In genomic region chr22:41181349-41182241, GRCh38 we compare ENCODE assay signal across 11 cellular contexts. TPM values are rescaled to one million over a fixed set of nuclear protein-coding genes. Genes with fewer than 3 reads are reported as not detected.
DNase-seq lines count a peak whose midpoint lies in the region; ATAC-seq and TF ChIP-seq lines count a peak whose summit lies in the region.
"Had no signal": no experiment of that assay in that cellular context is flagged by ENCODE, and none has a peak within 500 bp of the region (broad histone marks: within the 10 kb centered on the region; RNA-seq: fewer than 3 reads in every experiment).

No MANE protein-coding gene starts in this region.

- no peak overlapping the region for H2AK9ac ChIP-seq in IMR-90 (replicated peaks; ENCODE audit: low read depth, low read length, poor library complexity)

- peaks cover 0 to 15% of the 10 kb centered on the region in 2 experiments; a peak in 2 of 4 replicates for H3K79me1 ChIP-seq in IMR-90 (ENCODE audit: low read depth in 1 of 2, low read length in 2 of 2)

- dilution Hi-C loops in IMR-90 (cut with HindIII; ENCODE audit: low sequenced_read_pairs, unreplicated experiment) = no loop called here
- dilution Hi-C loops in mammary epithelial cell (cut with HindIII; ENCODE audit: low sequenced_read_pairs) = no loop called here

- no peaks in the 10 kb centered on the region for H3K27me3 Mint-ChIP-seq in CD4-positive, alpha-beta T cell

- no peak for DNase-seq in CD4-positive, alpha-beta T cell
- peak; percentile 66 for DNase-seq in IMR-90
- peak; percentile 59 for DNase-seq in mammary epithelial cell
- peak; percentile 55 for DNase-seq in mesenteric fat pad (ENCODE audit: low spot score)
- no peak for DNase-seq in DMS79 treated with DMSO at 0.1 percent for 48 hours (lab: John Stamatoyannopoulos, UW)
- no peak for DNase-seq in NCI-H2196 (lab: John Stamatoyannopoulos, UW; ENCODE audit: unreplicated experiment)
- no peak for DNase-seq in ascending aorta (ENCODE audit: low spot score in 2 of 2)
- DNase-seq: cortex of kidney, retina, uterus had no signal

- peaks cover 3% of the 10 kb centered on the region; the same call in 1 of the 2 replicates for H3K4me1 ChIP-seq in IMR-90 (ENCODE audit: control insufficient read depth, insufficient read depth, low read length)
- peaks cover 10% of the 10 kb centered on the region for H3K4me1 ChIP-seq in mammary epithelial cell (ENCODE audit: insufficient read depth, low read length)
- no peaks in the 10 kb centered on the region for H3K4me1 ChIP-seq in ascending aorta
- H3K4me1 ChIP-seq: uterus had no signal

- no peaks in the 10 kb centered on the region for H3K4me1 Mint-ChIP-seq in CD4-positive, alpha-beta T cell (ENCODE audit: low read depth)

- H3K36me3 Mint-ChIP-seq in CD4-positive, alpha-beta T cell (ENCODE audit: low read depth) = peaks cover 38% of the 10 kb centered on the region

- no peak overlapping the region for H3K9ac ChIP-seq in IMR-90 (ENCODE audit: low read depth, low read length)
- no peak overlapping the region for H3K9ac ChIP-seq in mammary epithelial cell (ENCODE audit: insufficient read depth, low read length)

- H3K9me3 Mint-ChIP-seq in CD4-positive, alpha-beta T cell = no peaks in the 10 kb centered on the region

- no peak overlapping the region for H3K27ac ChIP-seq in CD4-positive, alpha-beta T cell (ENCODE audit: low read depth, low read length)
- H3K27ac ChIP-seq in IMR-90 (ENCODE audit: insufficient read depth, low read length) (no peak overlapping the region), mammary epithelial cell (ENCODE audit: insufficient read depth, low read depth, low read length) (no peak overlapping the region), ascending aorta (peak overlapping the region in 1 of 2 donors; percentile 40)
- H3K27ac ChIP-seq: uterus had no signal

- no peak overlapping the region for H2BK120ac ChIP-seq in IMR-90 (ENCODE audit: low read depth, low read length)

- H2BK15ac ChIP-seq in IMR-90 (ENCODE audit: low read depth, low read length) = no peak overlapping the region

- H3K79me2 ChIP-seq in mammary epithelial cell (ENCODE audit: insufficient read depth, low read length) = no peaks in the 10 kb centered on the region

- H4K20me1 ChIP-seq in IMR-90 (ENCODE audit: insufficient read depth, low read length) (peaks cover 10% of the 10 kb centered on the region; the same call in 1 of the 2 replicates), mammary epithelial cell (ENCODE audit: insufficient read depth, low read length) (no peaks in the 10 kb centered on the region)

- no peaks in the 10 kb centered on the region for H3K27me3 ChIP-seq in CD4-positive, alpha-beta T cell (ENCODE audit: control insufficient read depth, insufficient read depth, low read length)
- H3K27me3 ChIP-seq in IMR-90 (ENCODE audit: control insufficient read depth, insufficient read depth, low read length) = no peaks in the 10 kb centered on the region
- no peaks in the 10 kb centered on the region for H3K27me3 ChIP-seq in mammary epithelial cell (ENCODE audit: insufficient read depth, low read length)
- no peaks in the 10 kb centered on the region for H3K27me3 ChIP-seq in ascending aorta
- H3K27me3 ChIP-seq: uterus had no signal

- in situ Hi-C loops in IMR-90 (cut with MboI; ENCODE audit: low sequenced_read_pairs) = no loop called here
- in situ Hi-C loops in mammary epithelial cell (cut with MboI; ENCODE audit: low sequenced_read_pairs in 2 of 2) = no loop called here

- no peak overlapping the region for H2AK5ac ChIP-seq in IMR-90 (ENCODE audit: low read depth, low read length)

- H3K14ac ChIP-seq in IMR-90 (replicated peaks; ENCODE audit: low read depth, low read length) = no peak overlapping the region

- POLR2A ChIA-PET in CD4-positive, alpha-beta T cell (lab: Charles Lee) = interaction anchor here (1.4 to 1.6 kb wide), 2 partner anchors 56 to 230 kb away, joined by 3 to 4 read pairs; partner anchors contain the start of gene RBX1
- POLR2A ChIA-PET in IMR-90 (lab: Charles Lee; ENCODE audit: unreplicated experiment) = interaction anchor here (0.6 kb wide), 1 partner anchor 151 kb away, joined by 8 read pairs; no protein-coding TSS in a partner anchor

- H2BK5ac ChIP-seq in IMR-90 (ENCODE audit: low read depth, low read length, poor library complexity, severe bottlenecking) = no peak overlapping the region

- WGBS in IMR-90 (ENCODE audit: extremely low coverage in 2 of 2, insufficient read length in 1 of 2), 2 experiments = 84% methylated on average over 8 of the region's 15 CpGs; no CpG with 5 or more reads in 1 of the 2 experiments
- 23% methylated on average over 12 of the region's 15 CpGs for WGBS in mammary epithelial cell (ENCODE audit: low coverage, missing lambda C conversion rate)

- no peak overlapping the region for H2BK20ac ChIP-seq in IMR-90 (ENCODE audit: low read depth, low read length)

- TF ChIP-seq POLR2A in IMR-90 (IDR thresholded peaks at IDR 0.05; ENCODE audit: low read depth, low read length) = no peak

- peaks cover 8% of the 10 kb centered on the region; the same call in 1 of the 2 replicates for H3K9me1 ChIP-seq in IMR-90 (ENCODE audit: insufficient read depth, low read length)

- no peak overlapping the region for H3K4ac ChIP-seq in IMR-90 (ENCODE audit: low read depth, low read length)

- intact Hi-C loops in CD4-positive, alpha-beta T cell (cut with DNase I, micrococcal nuclease) = no loop called here
- intact Hi-C loops in IMR-90 (cut with micrococcal nuclease) (no loop called here), mammary epithelial cell (cut with micrococcal nuclease) (loop anchor here (5.0 kb wide), 1 partner anchor 56 kb away; no protein-coding TSS in a partner anchor), ascending aorta (cut with DNase I) (no loop called here)

- CTCF ChIA-PET in CD4-positive, alpha-beta T cell (lab: Charles Lee) = no interaction called here
- CTCF ChIA-PET in IMR-90 (lab: Yijun Ruan, JAX) (interaction anchor here (0.6 kb wide), 1 partner anchor 144 kb away, joined by 9 read pairs; no protein-coding TSS in a partner anchor), mammary epithelial cell (lab: Charles Lee; ENCODE audit: low non-redundant PET) (no interaction called here)

- no peaks in the 10 kb centered on the region for H3K9me3 ChIP-seq in CD4-positive, alpha-beta T cell (ENCODE audit: control insufficient read depth, low read length)
- H3K9me3 ChIP-seq in IMR-90 (ENCODE audit: control insufficient read depth, insufficient read depth, low read length) (no peaks in the 10 kb centered on the region), mammary epithelial cell (replicated peaks; ENCODE audit: insufficient read depth, low read length) (no peaks in the 10 kb centered on the region), ascending aorta (no peaks in the 10 kb centered on the region)
- H3K9me3 ChIP-seq: uterus had no signal

- H3K4me2 ChIP-seq in IMR-90 (ENCODE audit: low read depth, low read length) (no peak overlapping the region), mammary epithelial cell (ENCODE audit: insufficient read depth, low read depth, low read length) (no peak overlapping the region)

- BruUV-seq in IMR-90 (replicated peaks; lab: Mats Ljungman, UMichigan) (no TSS peak), mammary epithelial cell (replicated peaks; lab: Mats Ljungman, UMichigan) (no TSS peak)

- ATAC-seq in CD4-positive, alpha-beta T cell (ENCODE audit: poor library complexity) = no peak
- ATAC-seq in IMR-90 (ENCODE audit: low read depth) = peak; percentile 68
- ATAC-seq in HG03196 (IDR thresholded peaks at IDR 0.05; ENCODE audit: unreplicated experiment) = no peak

- peak overlapping the region; percentile 45 for H3K27ac Mint-ChIP-seq in CD4-positive, alpha-beta T cell

- no peak overlapping the region for H4K91ac ChIP-seq in IMR-90 (ENCODE audit: insufficient read depth, low read depth, low read length)

- no peak overlapping the region for H3K18ac ChIP-seq in IMR-90 (ENCODE audit: low read depth, low read length)

- H2AFZ ChIP-seq in IMR-90 (replicated peaks; ENCODE audit: low read length, poor library complexity) = no peak overlapping the region
- H2AFZ ChIP-seq in mammary epithelial cell (ENCODE audit: low read depth, low read length) = no peak overlapping the region

- no peak overlapping the region for H3K4me3 Mint-ChIP-seq in CD4-positive, alpha-beta T cell

- no peak overlapping the region for H3K56ac ChIP-seq in IMR-90 (ENCODE audit: extremely low read depth, insufficient read depth, low read length)

- TF ChIP-seq CTCF in CD4-positive, alpha-beta T cell (IDR thresholded peaks at IDR 0.05) = no peak
- no peak for TF ChIP-seq CTCF in IMR-90 (conservative IDR thresholded peaks at IDR 0.05; ENCODE audit: low read depth, low read length)
- TF ChIP-seq CTCF in mammary epithelial cell (conservative IDR thresholded peaks at IDR 0.05 in 1 of 2, IDR thresholded peaks at IDR 0.05 in 1 of 2; ENCODE audit: extremely low read depth in 1 of 2, insufficient read depth in 1 of 2, low read depth in 1 of 2, low read length in 2 of 2) = no peak
- TF ChIP-seq CTCF in ascending aorta (IDR thresholded peaks at IDR 0.05) = no peak

- H3K36me3 ChIP-seq in IMR-90 (ENCODE audit: control insufficient read depth, insufficient read depth, low read length) (peaks cover 30% of the 10 kb centered on the region), mammary epithelial cell (ENCODE audit: insufficient read depth, low read length) (peaks cover 12% of the 10 kb centered on the region), ascending aorta (peaks cover 24 to 25% of the 10 kb centered on the region in 2 donors)
- H3K36me3 ChIP-seq: uterus had no signal

- TF ChIP-seq RAD21 in IMR-90 (IDR thresholded peaks at IDR 0.05; ENCODE audit: low read length) = no peak

- H4K5ac ChIP-seq in IMR-90 (ENCODE audit: low read depth, low read length) = no peak overlapping the region

- no peak overlapping the region for H3K4me3 ChIP-seq in IMR-90 (ENCODE audit: insufficient read depth, low read depth, low read length)
- no peak overlapping the region for H3K4me3 ChIP-seq in mammary epithelial cell (replicated peaks in 1 of 3; ENCODE audit: insufficient read depth in 1 of 3, low read depth in 2 of 3, low read length in 3 of 3)
- no peak overlapping the region for H3K4me3 ChIP-seq in ascending aorta
- H3K4me3 ChIP-seq: uterus had no signal

- H4K8ac ChIP-seq in IMR-90 (ENCODE audit: low read depth in 2 of 2, low read length in 2 of 2) = no peak overlapping the region

- no peak overlapping the region for H3K23ac ChIP-seq in IMR-90 (ENCODE audit: low read depth, low read length)

RNA-seq across cellular contexts. Expression of gene L3MBTL2, which starts 23.5 kb away (rescaled TPM):
- 10 to 100 TPM; 16.4 to 17.5 TPM for total RNA-seq in CD4-positive, alpha-beta T cell
- total RNA-seq in IMR-90 (2012; rRNA removed) = 20.8 and 25.1 TPM in 2 replicates
- 20.6 and 23.2 TPM in 2 replicates for polyA plus RNA-seq in IMR-90 (2012; rRNA removed)
- 15.5 and 19.2 TPM in 2 replicates for polyA plus RNA-seq in IMR-90 (2012; cell fraction: cytosol; rRNA removed)
- polyA plus RNA-seq in IMR-90 (2012; cell fraction: nucleus; rRNA removed; ENCODE audit: low replicate concordance) = 20.6 and 31.5 TPM in 2 replicates
- 10 to 100 TPM; 21.0 to 22.2 TPM for total RNA-seq in mammary epithelial cell
- 23.0 TPM for polyA plus RNA-seq in mammary epithelial cell
- polyA minus RNA-seq in mammary epithelial cell = 20.1 TPM
- total RNA-seq in mesenteric fat pad = 18.8 TPM
- 33.3 TPM for total RNA-seq in ascending aorta

RNA-seq across cellular contexts. Expression of gene CHADL, which starts 59.1 kb away (rescaled TPM):
- total RNA-seq in CD4-positive, alpha-beta T cell = 1 to 10 TPM; 1.7 to 1.8 TPM
- total RNA-seq in IMR-90 (2012; rRNA removed) (0.18 and 0.28 TPM in 2 replicates), mammary epithelial cell (1 to 10 TPM; 1.8 to 3.3 TPM), mesenteric fat pad (2.9 TPM), ascending aorta (not detected)
- polyA plus RNA-seq in IMR-90 (2012; rRNA removed) (0.44 and 0.53 TPM in 2 replicates), mammary epithelial cell (1.1 TPM)
- polyA plus RNA-seq in IMR-90 (2012; cell fraction: cytosol; rRNA removed) = 0.36 and 1.0 TPM in 2 replicates
- 1.0 and 2.5 TPM in 2 replicates for polyA plus RNA-seq in IMR-90 (2012; cell fraction: nucleus; rRNA removed; ENCODE audit: low replicate concordance)
- not detected for polyA minus RNA-seq in mammary epithelial cell

Comparison
In these comparisons a context has a peak if more than half of its experiments do, and no peak if none do; other contexts are left out.
1. DNase-seq: peak in IMR-90 (single experiment), mammary epithelial cell (single experiment) and mesenteric fat pad (single experiment); none in CD4-positive, alpha-beta T cell (0 of 10), DMS79 treated with DMSO at 0.1 percent for 48 hours (single experiment), NCI-H2196 (single experiment) and ascending aorta (0 of 2).